In genomic region chr15:99702895-99703602, GRCh38 we compare ENCODE assay signal across 8 cellular contexts. TPM values are rescaled to one million over a fixed set of nuclear protein-coding genes. Genes with fewer than 3 reads are reported as not detected.
DNase-seq lines count a peak whose midpoint lies in the region; ATAC-seq and TF ChIP-seq lines count a peak whose summit lies in the region.

No MANE protein-coding gene starts in this region.

- H3K9me3 Mint-ChIP-seq in CD4-positive, alpha-beta T cell, result no peaks in the 10 kb centered on the region
- H3K9me3 Mint-ChIP-seq in IgD-negative memory B cell, result no peaks in the 10 kb centered on the region
- H3K9me3 Mint-ChIP-seq in dendritic cell treated with granulocyte-macrophage colony-stimulating factor and Interleukin-4, amounts not matched to agents 40 ng/mL and 50 ng/mL, for 4 days, result no peaks in the 10 kb centered on the region
- H3K9me3 Mint-ChIP-seq in naive thymus-derived CD8-positive, alpha-beta T cell, result no peaks in the 10 kb centered on the region

- POLR2A ChIA-PET in CD4-positive, alpha-beta T cell (lab: Charles Lee), result interaction anchor here (0.7 to 1.9 kb wide), 5 partner anchors 13 to 359 kb away, joined by 3 to 20 read pairs (median 9); partner anchors contain the start of genes LYSMD4 and MEF2A
- POLR2A ChIA-PET in naive thymus-derived CD8-positive, alpha-beta T cell (lab: Charles Lee), result interaction anchor here (1.3 kb wide), 1 partner anchor 361 kb away, joined by 3 read pairs; no protein-coding TSS in a partner anchor

- ATAC-seq in CD4-positive, alpha-beta T cell (ENCODE audit: poor library complexity), result no peak
- ATAC-seq in naive thymus-derived CD8-positive, alpha-beta T cell, result no peak
- ATAC-seq in GM18907 (IDR thresholded peaks at IDR 0.05; ENCODE audit: unreplicated experiment), result no peak

- H3K27ac Mint-ChIP-seq in CD4-positive, alpha-beta T cell, result peak overlapping the region; percentile 51
- peak overlapping the region; percentile 1 to 94 (median 87) for H3K27ac Mint-ChIP-seq in IgD-negative memory B cell
- H3K27ac Mint-ChIP-seq in dendritic cell treated with granulocyte-macrophage colony-stimulating factor and Interleukin-4, amounts not matched to agents 40 ng/mL and 50 ng/mL, for 4 days, result peak overlapping the region; percentile 57
- peak overlapping the region; percentile 12 to 77 (median 56) for H3K27ac Mint-ChIP-seq in naive thymus-derived CD8-positive, alpha-beta T cell

- no peak overlapping the region for H3K4me3 Mint-ChIP-seq in CD4-positive, alpha-beta T cell
- H3K4me3 Mint-ChIP-seq in IgD-negative memory B cell, result peak overlapping the region in 1 of 4 donors; percentile 47
- H3K4me3 Mint-ChIP-seq in dendritic cell treated with granulocyte-macrophage colony-stimulating factor and Interleukin-4, amounts not matched to agents 40 ng/mL and 50 ng/mL, for 4 days, result no peak overlapping the region
- no peak overlapping the region for H3K4me3 Mint-ChIP-seq in naive thymus-derived CD8-positive, alpha-beta T cell

- CTCF ChIA-PET in CD4-positive, alpha-beta T cell (lab: Charles Lee), result interaction anchor here (1.2 to 3.8 kb wide), 10 partner anchors 7 to 451 kb away, joined by 3 to 30 read pairs (median 6); partner anchors contain the start of genes LRRC28, LYSMD4 and MEF2A

- no peak for DNase-seq in CD4-positive, alpha-beta T cell
- DNase-seq in naive thymus-derived CD8-positive, alpha-beta T cell, result no peak
- no peak for DNase-seq in islet precursor cell
- no peak for DNase-seq in NCI-H226
- DNase-seq in COR-L47 (lab: John Stamatoyannopoulos, UW), result no peak

- intact Hi-C loops in CD4-positive, alpha-beta T cell (cut with DNase I, micrococcal nuclease), result loop anchor here in 1 of 2 experiments (1.0 to 5.0 kb wide), 4 partner anchors 296 to 431 kb away; no protein-coding TSS in a partner anchor
- intact Hi-C loops in dendritic cell treated with granulocyte-macrophage colony-stimulating factor and Interleukin-4, amounts not matched to agents 40 ng/mL and 50 ng/mL, for 4 days (cut with micrococcal nuclease), result loop anchor here (5.0 kb wide), 1 partner anchor 296 kb away; no protein-coding TSS in a partner anchor

- H3K36me3 Mint-ChIP-seq in CD4-positive, alpha-beta T cell (ENCODE audit: low read depth), result peaks cover 9% of the 10 kb centered on the region
- H3K36me3 Mint-ChIP-seq in IgD-negative memory B cell, result no peaks in the 10 kb centered on the region
- H3K36me3 Mint-ChIP-seq in dendritic cell treated with granulocyte-macrophage colony-stimulating factor and Interleukin-4, amounts not matched to agents 40 ng/mL and 50 ng/mL, for 4 days (ENCODE audit: low read depth), result peaks cover 40% of the 10 kb centered on the region
- H3K36me3 Mint-ChIP-seq in naive thymus-derived CD8-positive, alpha-beta T cell, result peaks cover 0 to 3% (median 0%) of the 10 kb centered on the region in 3 donors

- H3K4me1 Mint-ChIP-seq in CD4-positive, alpha-beta T cell (ENCODE audit: low read depth), result peaks cover 42% of the 10 kb centered on the region
- H3K4me1 Mint-ChIP-seq in IgD-negative memory B cell, result peaks cover 17 to 31% (median 29%) of the 10 kb centered on the region in 3 donors
- H3K4me1 Mint-ChIP-seq in dendritic cell treated with granulocyte-macrophage colony-stimulating factor and Interleukin-4, amounts not matched to agents 40 ng/mL and 50 ng/mL, for 4 days (ENCODE audit: low read depth), result peaks cover 10% of the 10 kb centered on the region
- peaks cover 12 to 44% (median 36%) of the 10 kb centered on the region in 4 donors for H3K4me1 Mint-ChIP-seq in naive thymus-derived CD8-positive, alpha-beta T cell

- TF ChIP-seq CTCF in CD4-positive, alpha-beta T cell (IDR thresholded peaks at IDR 0.05), result no peak

- no peaks in the 10 kb centered on the region for H3K27me3 ChIP-seq in CD4-positive, alpha-beta T cell (ENCODE audit: control insufficient read depth, insufficient read depth, low read length)

- H3K27me3 Mint-ChIP-seq in CD4-positive, alpha-beta T cell, result no peaks in the 10 kb centered on the region
- no peaks in the 10 kb centered on the region for H3K27me3 Mint-ChIP-seq in IgD-negative memory B cell
- no peaks in the 10 kb centered on the region for H3K27me3 Mint-ChIP-seq in dendritic cell treated with granulocyte-macrophage colony-stimulating factor and Interleukin-4, amounts not matched to agents 40 ng/mL and 50 ng/mL, for 4 days
- H3K27me3 Mint-ChIP-seq in naive thymus-derived CD8-positive, alpha-beta T cell, result no peaks in the 10 kb centered on the region

- H3K9me3 ChIP-seq in CD4-positive, alpha-beta T cell (ENCODE audit: control insufficient read depth, low read length), result no peaks in the 10 kb centered on the region

- no peak overlapping the region for H3K27ac ChIP-seq in CD4-positive, alpha-beta T cell (ENCODE audit: low read depth, low read length)

RNA-seq across cellular contexts. Expression of gene LYSMD4, which starts 30.2 kb away (rescaled TPM):
- total RNA-seq in CD4-positive, alpha-beta T cell, result 10 to 100 TPM; 12.9 to 13.0 TPM
- polyA plus RNA-seq in IgD-negative memory B cell, result 3.1 TPM
- total RNA-seq in naive thymus-derived CD8-positive, alpha-beta T cell, result 10 to 100 TPM; 14.5 to 17.4 TPM
- polyA plus RNA-seq in naive thymus-derived CD8-positive, alpha-beta T cell, result 1 to 10 TPM; 2.4 to 5.2 (median 3.8) TPM
